21 cellular contexts compared by ENCODE assay signal in the genomic region with DNA sequence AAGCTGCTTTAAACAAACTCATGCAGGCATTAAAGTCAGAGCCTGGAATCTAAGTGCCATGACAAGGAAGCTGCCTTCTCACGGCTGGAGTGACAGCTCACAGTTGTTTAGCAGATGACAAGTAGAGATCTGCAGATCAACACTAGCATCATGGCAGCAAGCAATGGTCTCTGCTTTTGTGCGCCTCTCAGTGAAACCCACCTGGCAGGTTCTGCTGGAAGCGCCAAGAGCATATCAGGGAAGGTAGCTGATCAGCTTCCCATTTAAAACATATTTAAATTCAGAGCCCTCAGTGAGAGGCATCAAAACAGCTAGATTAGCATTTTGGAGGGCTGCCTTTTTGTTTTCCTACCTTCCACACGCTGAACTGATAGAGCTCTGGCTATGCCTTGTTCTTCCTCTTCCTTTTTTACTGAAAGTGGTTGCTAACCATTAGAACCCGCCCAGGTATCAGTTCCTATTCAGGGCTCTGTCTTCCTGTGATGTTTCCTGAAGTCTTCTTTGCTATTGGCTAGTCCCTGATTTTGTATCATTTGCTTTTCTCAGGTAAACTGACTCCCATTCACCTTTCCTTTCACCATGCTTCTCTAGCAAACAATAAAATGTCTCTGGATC.
"Had no signal": no experiment of that assay in that cellular context is flagged by ENCODE, and none has a peak within 500 bp of the region (broad histone marks: within the 10 kb centered on the region; RNA-seq: fewer than 3 reads in every experiment).

No MANE protein-coding gene starts in this region.

- H3K27me3 Mint-ChIP-seq: central memory CD8-positive, alpha-beta T cell; stimulated activated naive B cell treated with anti-CD40 and anti-IgM and Interleukin-4, amounts not matched to agents 10 μg/mL and 1 μg/mL and 100 μg/mL, for 72 hours had no signal

- H3K4me1 ChIP-seq: ascending aorta, colonic mucosa, left lung, upper lobe of right lung had no signal

- H3K4me1 Mint-ChIP-seq: activated naive CD4-positive, alpha-beta T cell treated with anti-CD3 and anti-CD28 coated beads, Interleukin-2, amount 50 U/mL, for 24 hours; central memory CD8-positive, alpha-beta T cell; stimulated activated naive B cell treated with anti-CD40 and anti-IgM and Interleukin-4, amounts not matched to agents 10 μg/mL and 1 μg/mL and 100 μg/mL, for 72 hours had no signal

- H3K27me3 ChIP-seq: ascending aorta, colonic mucosa, left lung, upper lobe of right lung had no signal

- H3K4me3 Mint-ChIP-seq: activated naive CD4-positive, alpha-beta T cell treated with anti-CD3 and anti-CD28 coated beads, Interleukin-2, amount 50 U/mL, for 24 hours; activated T-cell treated with anti-CD3 and anti-CD28 coated beads, Interleukin-2, amount 50 U/mL, for 72 hours; central memory CD8-positive, alpha-beta T cell; mesothelial cell of epicardium; natural killer cell treated with Interleukin-12 subunit alpha and Interleukin-12 subunit beta and Interleukin-15 and Interleukin-18, amount 100 ng/mL, for 72 hours; stimulated activated naive B cell treated with anti-CD40 and anti-IgM and Interleukin-4, amounts not matched to agents 10 μg/mL and 1 μg/mL and 100 μg/mL, for 72 hours had no signal

- H3K9me3 ChIP-seq: ascending aorta, colonic mucosa, left lung, thoracic aorta, upper lobe of right lung had no signal

- ATAC-seq: activated T-cell treated with anti-CD3 and anti-CD28 coated beads, Interleukin-2, amount 50 U/mL, for 72 hours; left lung; natural killer cell treated with Interleukin-12 subunit alpha and Interleukin-12 subunit beta and Interleukin-15 and Interleukin-18, amount 100 ng/mL, for 72 hours; stimulated activated naive B cell treated with anti-CD40 and anti-IgM and Interleukin-4, amounts not matched to agents 10 μg/mL and 1 μg/mL and 100 μg/mL, for 72 hours; upper lobe of right lung had no signal

- DNase-seq: activated CD4-positive, alpha-beta T cell treated with anti-CD3 and anti-CD28 coated beads, Interleukin-2, amount 50 U/mL, for 1 hour; activated CD4-positive, CD25-positive, alpha-beta regulatory T cell treated with anti-CD3 and anti-CD28 coated beads, Interleukin-2, amount 50 U/mL, for 72 hours; activated CD8-positive, alpha-beta memory T cell treated with anti-CD3 and anti-CD28 coated beads for 24 hours; activated CD8-positive, alpha-beta memory T cell treated with anti-CD3 and anti-CD28 coated beads, Interleukin-2, amount 50 U/mL, for 48 hours; activated effector memory CD4-positive, alpha-beta T cell treated with anti-CD3 and anti-CD28 coated beads, Interleukin-2, amount 50 U/mL, for 16 hours; activated T-cell treated with anti-CD3 and anti-CD28 coated beads, Interleukin-2, amount 50 U/mL, for 72 hours; colonic mucosa; erythroblast; head of caudate nucleus; left lung; occipital lobe; retina; stimulated activated naive B cell treated with anti-CD40 and anti-IgM and Interleukin-4, amounts not matched to agents 10 μg/mL and 1 μg/mL and 100 μg/mL, for 72 hours; T-helper 9 cell; upper lobe of right lung had no signal

- H3K36me3 ChIP-seq: ascending aorta, colonic mucosa, left lung, thoracic aorta, upper lobe of right lung had no signal

- H3K36me3 Mint-ChIP-seq: activated naive CD4-positive, alpha-beta T cell treated with anti-CD3 and anti-CD28 coated beads, Interleukin-2, amount 50 U/mL, for 24 hours; mesothelial cell of epicardium; natural killer cell treated with Interleukin-12 subunit alpha and Interleukin-12 subunit beta and Interleukin-15 and Interleukin-18, amount 100 ng/mL, for 72 hours; stimulated activated naive B cell treated with anti-CD40 and anti-IgM and Interleukin-4, amounts not matched to agents 10 μg/mL and 1 μg/mL and 100 μg/mL, for 72 hours had no signal

- H3K4me3 ChIP-seq: ascending aorta, colonic mucosa, left lung, thoracic aorta, upper lobe of right lung had no signal

- H3K27ac ChIP-seq: ascending aorta, colonic mucosa, left lung, thoracic aorta, upper lobe of right lung had no signal

- H3K27ac Mint-ChIP-seq: activated naive CD4-positive, alpha-beta T cell treated with anti-CD3 and anti-CD28 coated beads, Interleukin-2, amount 50 U/mL, for 24 hours; activated T-cell treated with anti-CD3 and anti-CD28 coated beads, Interleukin-2, amount 50 U/mL, for 72 hours; mesothelial cell of epicardium; natural killer cell treated with Interleukin-12 subunit alpha and Interleukin-12 subunit beta and Interleukin-15 and Interleukin-18, amount 100 ng/mL, for 72 hours; stimulated activated naive B cell treated with anti-CD40 and anti-IgM and Interleukin-4, amounts not matched to agents 10 μg/mL and 1 μg/mL and 100 μg/mL, for 72 hours had no signal

- H3K9me3 Mint-ChIP-seq: central memory CD8-positive, alpha-beta T cell; mesothelial cell of epicardium had no signal
